Comparison of ENCODE assay signal across 1 cellular context in the genomic region with DNA sequence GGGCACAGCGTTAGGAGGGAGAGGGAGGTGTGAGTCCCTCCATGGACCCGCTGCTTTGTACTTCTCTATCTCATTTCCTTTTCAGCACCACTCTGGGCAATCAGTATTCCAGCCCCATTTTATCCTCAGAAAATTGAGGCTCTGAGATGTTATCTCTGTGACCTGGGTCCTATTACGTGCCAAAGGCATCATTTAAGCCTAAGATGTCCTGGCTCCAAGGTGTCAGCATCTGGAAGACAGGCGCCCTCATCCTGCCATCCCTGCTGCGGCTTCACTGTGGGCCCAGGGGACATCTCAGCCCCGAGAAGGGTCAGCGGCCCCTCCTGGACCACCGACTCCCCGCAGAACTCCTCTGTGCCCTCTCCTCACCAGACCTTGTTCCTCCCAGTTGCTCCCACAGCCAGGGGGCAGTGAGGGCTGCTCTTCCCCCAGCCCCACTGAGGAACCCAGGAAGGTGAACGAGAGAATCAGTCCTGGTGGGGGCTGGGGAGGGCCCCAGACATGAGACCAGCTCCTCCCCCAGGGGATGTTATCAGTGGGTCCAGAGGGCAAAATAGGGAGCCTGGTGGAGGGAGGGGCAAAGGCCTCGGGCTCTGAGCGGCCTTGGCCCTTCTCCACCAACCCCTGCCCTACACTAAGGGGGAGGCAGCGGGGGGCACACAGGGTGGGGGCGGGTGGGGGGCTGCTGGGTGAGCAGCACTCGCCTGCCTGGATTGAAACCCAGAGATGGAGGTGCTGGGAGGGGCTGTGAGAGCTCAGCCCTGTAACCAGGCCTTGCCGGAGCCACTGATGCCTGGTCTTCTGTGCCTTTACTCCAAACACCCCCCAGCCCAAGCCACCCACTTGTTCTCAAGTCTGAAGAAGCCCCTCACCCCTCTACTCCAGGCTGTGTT.
TF ChIP-seq lines count a peak whose summit lies in the region.

No MANE protein-coding gene starts in this region.

TF ChIP-seq in HepG2, 621 proteins besides CTCF, POLR2A, EP300 and RAD21 (continued from another document and continues in another):
- TF ChIP-seq HMGA1 (CRISPR knock-in tag; conservative IDR thresholded peaks at IDR 0.05) (no peak), ZNF326 (CRISPR knock-in tag; IDR thresholded peaks at IDR 0.05; ENCODE audit: borderline replicate concordance) (no peak), GABPB1 (CRISPR knock-in tag; IDR thresholded peaks at IDR 0.05) (peak; percentile 41; the same call in 1 of the 2 replicates), ZNF776 (CRISPR knock-in tag; IDR thresholded peaks at IDR 0.05) (no peak; the same call in 1 of the 2 replicates), ZNF451 (CRISPR knock-in tag; IDR thresholded peaks at IDR 0.05) (0 out of 2 replicates have a peak, but pooled peaks have one; percentile 14), SRSF4 (IDR thresholded peaks at IDR 0.05; ENCODE audit: low read depth, low read length, poor library complexity, severe bottlenecking) (no peak), ETV6 (CRISPR knock-in tag; conservative IDR thresholded peaks at IDR 0.05) (0 out of 2 replicates have a peak, but pooled peaks have one; percentile 66), ZNF205 (CRISPR knock-in tag; IDR thresholded peaks at IDR 0.05) (peak; percentile 83; the same call in 1 of the 2 replicates), KAT8 (CRISPR knock-in tag; IDR thresholded peaks at IDR 0.05) (peak; percentile 57; the same call in 1 of the 2 replicates), ZFYVE20 (CRISPR knock-in tag; IDR thresholded peaks at IDR 0.05; ENCODE audit: borderline replicate concordance, low read depth) (no peak), PHF21A (CRISPR knock-in tag; IDR thresholded peaks at IDR 0.05) (no peak; the same call in 1 of the 2 replicates), ZNF782 (CRISPR knock-in tag; IDR thresholded peaks at IDR 0.05; ENCODE audit: borderline replicate concordance) (no peak; the same call in 1 of the 2 replicates), REPIN1 (CRISPR knock-in tag; IDR thresholded peaks at IDR 0.05; ENCODE audit: borderline replicate concordance, low read depth) (peak; percentile 68; the same call in 1 of the 2 replicates), MIER3 (CRISPR knock-in tag; IDR thresholded peaks at IDR 0.05; ENCODE audit: borderline replicate concordance) (peak; percentile 87; the same call in 1 of the 2 replicates), NR2F2 (IDR thresholded peaks at IDR 0.05; ENCODE audit: borderline replicate concordance, low read depth) (no peak), U2AF2 (IDR thresholded peaks at IDR 0.05; ENCODE audit: low read depth, low read length) (no peak), FOXP1 (IDR thresholded peaks at IDR 0.05) (no peak), FOXP1 (CRISPR knock-in tag; IDR thresholded peaks at IDR 0.05) (peak; percentile 60), SIN3B (IDR thresholded peaks at IDR 0.05; ENCODE audit: low read length) (no peak), U2AF1 (optimal IDR thresholded peaks at IDR 0.05; ENCODE audit: low read depth, low read length) (peak; percentile 79), ZNF253 (CRISPR knock-in tag; IDR thresholded peaks at IDR 0.05; ENCODE audit: borderline replicate concordance) (no peak), ZNF501 (CRISPR knock-in tag; IDR thresholded peaks at IDR 0.05) (0 out of 2 replicates have a peak, but pooled peaks have one; percentile 58), TBP (CRISPR knock-in tag; IDR thresholded peaks at IDR 0.05) (no peak), FIP1L1 (IDR thresholded peaks at IDR 0.05; ENCODE audit: borderline replicate concordance, insufficient read depth, low read depth, low read length) (0 out of 2 replicates have a peak, but pooled peaks have one; percentile 43), ZNF343 (CRISPR knock-in tag; IDR thresholded peaks at IDR 0.05) (peak; percentile 51; the same call in 1 of the 2 replicates), SALL1 (CRISPR knock-in tag; IDR thresholded peaks at IDR 0.05) (peak; percentile 96), ZNF12 (CRISPR knock-in tag; IDR thresholded peaks at IDR 0.05) (0 out of 2 replicates have a peak, but pooled peaks have one; percentile 11)
- TF ChIP-seq, protein P1, sequence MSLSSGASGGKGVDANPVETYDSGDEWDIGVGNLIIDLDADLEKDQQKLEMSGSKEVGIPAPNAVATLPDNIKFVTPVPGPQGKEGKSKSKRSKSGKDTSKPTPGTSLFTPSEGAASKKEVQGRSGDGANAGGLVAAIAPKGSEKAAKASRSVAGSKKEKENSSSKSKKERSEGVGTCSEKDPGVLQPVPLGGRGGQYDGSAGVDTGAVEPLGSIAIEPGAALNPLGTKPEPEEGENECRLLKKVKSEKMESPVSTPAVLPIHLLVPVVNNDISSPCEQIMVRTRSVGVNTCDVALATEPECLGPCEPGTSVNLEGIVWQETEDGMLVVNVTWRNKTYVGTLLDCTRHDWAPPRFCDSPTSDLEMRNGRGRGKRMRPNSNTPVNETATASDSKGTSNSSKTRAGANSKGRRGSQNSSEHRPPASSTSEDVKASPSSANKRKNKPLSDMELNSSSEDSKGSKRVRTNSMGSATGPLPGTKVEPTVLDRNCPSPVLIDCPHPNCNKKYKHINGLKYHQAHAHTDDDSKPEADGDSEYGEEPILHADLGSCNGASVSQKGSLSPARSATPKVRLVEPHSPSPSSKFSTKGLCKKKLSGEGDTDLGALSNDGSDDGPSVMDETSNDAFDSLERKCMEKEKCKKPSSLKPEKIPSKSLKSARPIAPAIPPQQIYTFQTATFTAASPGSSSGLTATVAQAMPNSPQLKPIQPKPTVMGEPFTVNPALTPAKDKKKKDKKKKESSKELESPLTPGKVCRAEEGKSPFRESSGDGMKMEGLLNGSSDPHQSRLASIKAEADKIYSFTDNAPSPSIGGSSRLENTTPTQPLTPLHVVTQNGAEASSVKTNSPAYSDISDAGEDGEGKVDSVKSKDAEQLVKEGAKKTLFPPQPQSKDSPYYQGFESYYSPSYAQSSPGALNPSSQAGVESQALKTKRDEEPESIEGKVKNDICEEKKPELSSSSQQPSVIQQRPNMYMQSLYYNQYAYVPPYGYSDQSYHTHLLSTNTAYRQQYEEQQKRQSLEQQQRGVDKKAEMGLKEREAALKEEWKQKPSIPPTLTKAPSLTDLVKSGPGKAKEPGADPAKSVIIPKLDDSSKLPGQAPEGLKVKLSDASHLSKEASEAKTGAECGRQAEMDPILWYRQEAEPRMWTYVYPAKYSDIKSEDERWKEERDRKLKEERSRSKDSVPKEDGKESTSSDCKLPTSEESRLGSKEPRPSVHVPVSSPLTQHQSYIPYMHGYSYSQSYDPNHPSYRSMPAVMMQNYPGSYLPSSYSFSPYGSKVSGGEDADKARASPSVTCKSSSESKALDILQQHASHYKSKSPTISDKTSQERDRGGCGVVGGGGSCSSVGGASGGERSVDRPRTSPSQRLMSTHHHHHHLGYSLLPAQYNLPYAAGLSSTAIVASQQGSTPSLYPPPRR (CRISPR knock-in tag; IDR thresholded peaks at IDR 0.05; ENCODE audit: borderline replicate concordance): peak; percentile 93
- TF ChIP-seq, protein P2, sequence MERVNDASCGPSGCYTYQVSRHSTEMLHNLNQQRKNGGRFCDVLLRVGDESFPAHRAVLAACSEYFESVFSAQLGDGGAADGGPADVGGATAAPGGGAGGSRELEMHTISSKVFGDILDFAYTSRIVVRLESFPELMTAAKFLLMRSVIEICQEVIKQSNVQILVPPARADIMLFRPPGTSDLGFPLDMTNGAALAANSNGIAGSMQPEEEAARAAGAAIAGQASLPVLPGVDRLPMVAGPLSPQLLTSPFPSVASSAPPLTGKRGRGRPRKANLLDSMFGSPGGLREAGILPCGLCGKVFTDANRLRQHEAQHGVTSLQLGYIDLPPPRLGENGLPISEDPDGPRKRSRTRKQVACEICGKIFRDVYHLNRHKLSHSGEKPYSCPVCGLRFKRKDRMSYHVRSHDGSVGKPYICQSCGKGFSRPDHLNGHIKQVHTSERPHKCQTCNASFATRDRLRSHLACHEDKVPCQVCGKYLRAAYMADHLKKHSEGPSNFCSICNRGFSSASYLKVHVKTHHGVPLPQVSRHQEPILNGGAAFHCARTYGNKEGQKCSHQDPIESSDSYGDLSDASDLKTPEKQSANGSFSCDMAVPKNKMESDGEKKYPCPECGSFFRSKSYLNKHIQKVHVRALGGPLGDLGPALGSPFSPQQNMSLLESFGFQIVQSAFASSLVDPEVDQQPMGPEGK (CRISPR knock-in tag; IDR thresholded peaks at IDR 0.05): peak; percentile 100
- TF ChIP-seq, protein P3, sequence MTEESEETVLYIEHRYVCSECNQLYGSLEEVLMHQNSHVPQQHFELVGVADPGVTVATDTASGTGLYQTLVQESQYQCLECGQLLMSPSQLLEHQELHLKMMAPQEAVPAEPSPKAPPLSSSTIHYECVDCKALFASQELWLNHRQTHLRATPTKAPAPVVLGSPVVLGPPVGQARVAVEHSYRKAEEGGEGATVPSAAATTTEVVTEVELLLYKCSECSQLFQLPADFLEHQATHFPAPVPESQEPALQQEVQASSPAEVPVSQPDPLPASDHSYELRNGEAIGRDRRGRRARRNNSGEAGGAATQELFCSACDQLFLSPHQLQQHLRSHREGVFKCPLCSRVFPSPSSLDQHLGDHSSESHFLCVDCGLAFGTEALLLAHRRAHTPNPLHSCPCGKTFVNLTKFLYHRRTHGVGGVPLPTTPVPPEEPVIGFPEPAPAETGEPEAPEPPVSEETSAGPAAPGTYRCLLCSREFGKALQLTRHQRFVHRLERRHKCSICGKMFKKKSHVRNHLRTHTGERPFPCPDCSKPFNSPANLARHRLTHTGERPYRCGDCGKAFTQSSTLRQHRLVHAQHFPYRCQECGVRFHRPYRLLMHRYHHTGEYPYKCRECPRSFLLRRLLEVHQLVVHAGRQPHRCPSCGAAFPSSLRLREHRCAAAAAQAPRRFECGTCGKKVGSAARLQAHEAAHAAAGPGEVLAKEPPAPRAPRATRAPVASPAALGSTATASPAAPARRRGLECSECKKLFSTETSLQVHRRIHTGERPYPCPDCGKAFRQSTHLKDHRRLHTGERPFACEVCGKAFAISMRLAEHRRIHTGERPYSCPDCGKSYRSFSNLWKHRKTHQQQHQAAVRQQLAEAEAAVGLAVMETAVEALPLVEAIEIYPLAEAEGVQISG (CRISPR knock-in tag; IDR thresholded peaks at IDR 0.05): peak; percentile 89
- TF ChIP-seq, protein P4, sequence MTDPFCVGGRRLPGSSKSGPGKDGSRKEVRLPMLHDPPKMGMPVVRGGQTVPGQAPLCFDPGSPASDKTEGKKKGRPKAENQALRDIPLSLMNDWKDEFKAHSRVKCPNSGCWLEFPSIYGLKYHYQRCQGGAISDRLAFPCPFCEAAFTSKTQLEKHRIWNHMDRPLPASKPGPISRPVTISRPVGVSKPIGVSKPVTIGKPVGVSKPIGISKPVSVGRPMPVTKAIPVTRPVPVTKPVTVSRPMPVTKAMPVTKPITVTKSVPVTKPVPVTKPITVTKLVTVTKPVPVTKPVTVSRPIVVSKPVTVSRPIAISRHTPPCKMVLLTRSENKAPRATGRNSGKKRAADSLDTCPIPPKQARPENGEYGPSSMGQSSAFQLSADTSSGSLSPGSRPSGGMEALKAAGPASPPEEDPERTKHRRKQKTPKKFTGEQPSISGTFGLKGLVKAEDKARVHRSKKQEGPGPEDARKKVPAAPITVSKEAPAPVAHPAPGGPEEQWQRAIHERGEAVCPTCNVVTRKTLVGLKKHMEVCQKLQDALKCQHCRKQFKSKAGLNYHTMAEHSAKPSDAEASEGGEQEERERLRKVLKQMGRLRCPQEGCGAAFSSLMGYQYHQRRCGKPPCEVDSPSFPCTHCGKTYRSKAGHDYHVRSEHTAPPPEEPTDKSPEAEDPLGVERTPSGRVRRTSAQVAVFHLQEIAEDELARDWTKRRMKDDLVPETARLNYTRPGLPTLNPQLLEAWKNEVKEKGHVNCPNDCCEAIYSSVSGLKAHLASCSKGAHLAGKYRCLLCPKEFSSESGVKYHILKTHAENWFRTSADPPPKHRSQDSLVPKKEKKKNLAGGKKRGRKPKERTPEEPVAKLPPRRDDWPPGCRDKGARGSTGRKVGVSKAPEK (CRISPR knock-in tag; IDR thresholded peaks at IDR 0.05; ENCODE audit: borderline replicate concordance): no peak
- TF ChIP-seq, protein P5, sequence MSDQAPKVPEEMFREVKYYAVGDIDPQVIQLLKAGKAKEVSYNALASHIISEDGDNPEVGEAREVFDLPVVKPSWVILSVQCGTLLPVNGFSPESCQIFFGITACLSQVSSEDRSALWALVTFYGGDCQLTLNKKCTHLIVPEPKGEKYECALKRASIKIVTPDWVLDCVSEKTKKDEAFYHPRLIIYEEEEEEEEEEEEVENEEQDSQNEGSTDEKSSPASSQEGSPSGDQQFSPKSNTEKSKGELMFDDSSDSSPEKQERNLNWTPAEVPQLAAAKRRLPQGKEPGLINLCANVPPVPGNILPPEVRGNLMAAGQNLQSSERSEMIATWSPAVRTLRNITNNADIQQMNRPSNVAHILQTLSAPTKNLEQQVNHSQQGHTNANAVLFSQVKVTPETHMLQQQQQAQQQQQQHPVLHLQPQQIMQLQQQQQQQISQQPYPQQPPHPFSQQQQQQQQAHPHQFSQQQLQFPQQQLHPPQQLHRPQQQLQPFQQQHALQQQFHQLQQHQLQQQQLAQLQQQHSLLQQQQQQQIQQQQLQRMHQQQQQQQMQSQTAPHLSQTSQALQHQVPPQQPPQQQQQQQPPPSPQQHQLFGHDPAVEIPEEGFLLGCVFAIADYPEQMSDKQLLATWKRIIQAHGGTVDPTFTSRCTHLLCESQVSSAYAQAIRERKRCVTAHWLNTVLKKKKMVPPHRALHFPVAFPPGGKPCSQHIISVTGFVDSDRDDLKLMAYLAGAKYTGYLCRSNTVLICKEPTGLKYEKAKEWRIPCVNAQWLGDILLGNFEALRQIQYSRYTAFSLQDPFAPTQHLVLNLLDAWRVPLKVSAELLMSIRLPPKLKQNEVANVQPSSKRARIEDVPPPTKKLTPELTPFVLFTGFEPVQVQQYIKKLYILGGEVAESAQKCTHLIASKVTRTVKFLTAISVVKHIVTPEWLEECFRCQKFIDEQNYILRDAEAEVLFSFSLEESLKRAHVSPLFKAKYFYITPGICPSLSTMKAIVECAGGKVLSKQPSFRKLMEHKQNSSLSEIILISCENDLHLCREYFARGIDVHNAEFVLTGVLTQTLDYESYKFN (CRISPR knock-in tag; conservative IDR thresholded peaks at IDR 0.05): peak; percentile 97
